1 cellular context compared by ENCODE assay signal in the genomic region with DNA sequence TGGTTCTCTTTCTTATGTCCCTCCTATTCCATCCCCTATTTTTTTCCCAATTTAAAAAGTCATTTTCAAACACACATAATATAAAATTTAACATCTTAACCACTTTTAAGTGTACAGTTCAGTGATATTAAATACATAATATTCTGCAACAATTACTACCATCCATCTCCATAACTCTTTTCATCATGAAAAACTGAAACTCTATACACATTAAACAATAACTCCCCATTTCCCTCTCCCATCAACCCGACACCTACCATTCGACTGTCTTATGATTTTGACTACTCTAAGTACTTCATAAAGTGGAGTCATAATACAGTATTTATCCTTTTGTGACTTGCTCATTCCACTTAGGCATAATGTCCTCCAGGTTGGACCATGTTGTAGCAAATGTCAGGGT.
TF ChIP-seq lines count a peak whose summit lies in the region.

No MANE protein-coding gene starts in this region.

TF ChIP-seq in GM12878, 131 proteins besides CTCF, POLR2A, EP300 and RAD21:
- TF ChIP-seq NRF1 (conservative IDR thresholded peaks at IDR 0.05; ENCODE audit: low read depth, low read length) (no peak), KAT2A (conservative IDR thresholded peaks at IDR 0.05; ENCODE audit: control insufficient read depth, low read depth, low read length) (no peak), ETV6 (conservative IDR thresholded peaks at IDR 0.05 in 1 of 2, IDR thresholded peaks at IDR 0.05 in 1 of 2; ENCODE audit: borderline replicate concordance in 1 of 2, low read depth in 1 of 2) (no peak), PAX8 (IDR thresholded peaks at IDR 0.05) (no peak), MTA2 (IDR thresholded peaks at IDR 0.05; ENCODE audit: low read depth) (no peak), ZBED1 (IDR thresholded peaks at IDR 0.05; ENCODE audit: borderline replicate concordance) (no peak), SMAD5 (IDR thresholded peaks at IDR 0.05; ENCODE audit: low read depth) (no peak), SP1 (IDR thresholded peaks at IDR 0.05; ENCODE audit: low read depth, low read length) (no peak), CHD4 (IDR thresholded peaks at IDR 0.05) (no peak), RAD51 (IDR thresholded peaks at IDR 0.05) (no peak), FOXK2 (IDR thresholded peaks at IDR 0.05) (no peak), IKZF1 (conservative IDR thresholded peaks at IDR 0.05) (no peak), RUNX3 (IDR thresholded peaks at IDR 0.05; ENCODE audit: low read length) (no peak), SPI1 (IDR thresholded peaks at IDR 0.05; ENCODE audit: borderline replicate concordance, insufficient read depth, low read depth, low read length) (no peak), CREM (IDR thresholded peaks at IDR 0.05; ENCODE audit: low read depth) (no peak), GABPA (IDR thresholded peaks at IDR 0.05; ENCODE audit: low read depth) (no peak), CBX5 (IDR thresholded peaks at IDR 0.05; ENCODE audit: low read depth) (no peak), MYB (IDR thresholded peaks at IDR 0.05; ENCODE audit: borderline replicate concordance, low read depth, low read length) (no peak)
- TF ChIP-seq, protein P1, sequence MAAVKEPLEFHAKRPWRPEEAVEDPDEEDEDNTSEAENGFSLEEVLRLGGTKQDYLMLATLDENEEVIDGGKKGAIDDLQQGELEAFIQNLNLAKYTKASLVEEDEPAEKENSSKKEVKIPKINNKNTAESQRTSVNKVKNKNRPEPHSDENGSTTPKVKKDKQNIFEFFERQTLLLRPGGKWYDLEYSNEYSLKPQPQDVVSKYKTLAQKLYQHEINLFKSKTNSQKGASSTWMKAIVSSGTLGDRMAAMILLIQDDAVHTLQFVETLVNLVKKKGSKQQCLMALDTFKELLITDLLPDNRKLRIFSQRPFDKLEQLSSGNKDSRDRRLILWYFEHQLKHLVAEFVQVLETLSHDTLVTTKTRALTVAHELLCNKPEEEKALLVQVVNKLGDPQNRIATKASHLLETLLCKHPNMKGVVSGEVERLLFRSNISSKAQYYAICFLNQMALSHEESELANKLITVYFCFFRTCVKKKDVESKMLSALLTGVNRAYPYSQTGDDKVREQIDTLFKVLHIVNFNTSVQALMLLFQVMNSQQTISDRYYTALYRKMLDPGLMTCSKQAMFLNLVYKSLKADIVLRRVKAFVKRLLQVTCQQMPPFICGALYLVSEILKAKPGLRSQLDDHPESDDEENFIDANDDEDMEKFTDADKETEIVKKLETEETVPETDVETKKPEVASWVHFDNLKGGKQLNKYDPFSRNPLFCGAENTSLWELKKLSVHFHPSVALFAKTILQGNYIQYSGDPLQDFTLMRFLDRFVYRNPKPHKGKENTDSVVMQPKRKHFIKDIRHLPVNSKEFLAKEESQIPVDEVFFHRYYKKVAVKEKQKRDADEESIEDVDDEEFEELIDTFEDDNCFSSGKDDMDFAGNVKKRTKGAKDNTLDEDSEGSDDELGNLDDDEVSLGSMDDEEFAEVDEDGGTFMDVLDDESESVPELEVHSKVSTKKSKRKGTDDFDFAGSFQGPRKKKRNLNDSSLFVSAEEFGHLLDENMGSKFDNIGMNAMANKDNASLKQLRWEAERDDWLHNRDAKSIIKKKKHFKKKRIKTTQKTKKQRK (IDR thresholded peaks at IDR 0.05; ENCODE audit: low read depth, low read length) = no peak
- TF ChIP-seq, protein P2, sequence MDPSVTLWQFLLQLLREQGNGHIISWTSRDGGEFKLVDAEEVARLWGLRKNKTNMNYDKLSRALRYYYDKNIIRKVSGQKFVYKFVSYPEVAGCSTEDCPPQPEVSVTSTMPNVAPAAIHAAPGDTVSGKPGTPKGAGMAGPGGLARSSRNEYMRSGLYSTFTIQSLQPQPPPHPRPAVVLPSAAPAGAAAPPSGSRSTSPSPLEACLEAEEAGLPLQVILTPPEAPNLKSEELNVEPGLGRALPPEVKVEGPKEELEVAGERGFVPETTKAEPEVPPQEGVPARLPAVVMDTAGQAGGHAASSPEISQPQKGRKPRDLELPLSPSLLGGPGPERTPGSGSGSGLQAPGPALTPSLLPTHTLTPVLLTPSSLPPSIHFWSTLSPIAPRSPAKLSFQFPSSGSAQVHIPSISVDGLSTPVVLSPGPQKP (IDR thresholded peaks at IDR 0.05; ENCODE audit: low read depth, low read length) = no peak
